10 cellular contexts compared by ENCODE assay signal in the genomic region with DNA sequence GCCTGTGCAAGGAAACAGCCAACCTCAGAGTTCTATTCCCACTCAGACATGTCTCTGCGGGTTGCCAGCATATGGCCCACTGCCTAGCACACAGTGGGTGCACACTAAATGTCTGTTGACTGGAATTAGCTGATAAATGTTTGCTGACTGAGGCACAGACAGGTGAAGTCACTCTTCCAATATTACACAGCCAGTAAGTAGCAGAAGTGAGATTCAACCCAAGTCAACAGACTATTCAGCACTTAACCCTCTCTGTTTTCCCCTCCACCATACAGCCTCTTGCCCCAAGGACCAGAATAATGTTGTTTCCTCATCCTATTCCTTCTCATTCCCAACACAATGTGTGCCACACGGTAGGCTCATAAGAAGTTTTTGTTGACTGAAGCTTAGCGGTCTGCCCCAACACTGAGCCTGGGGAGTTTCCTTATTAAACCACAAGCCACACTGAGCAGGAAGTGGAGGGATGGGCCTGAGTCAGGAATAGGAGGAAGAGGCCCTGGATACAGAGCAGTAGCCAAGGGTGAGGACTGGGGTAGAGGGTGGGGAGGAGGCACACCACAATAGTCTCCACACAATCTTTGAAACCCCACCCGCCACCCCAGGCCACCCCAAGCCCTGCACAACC. TPM values are rescaled to one million over a fixed set of nuclear protein-coding genes. Genes with fewer than 3 reads are reported as not detected.
DNase-seq lines count a peak whose midpoint lies in the region; ATAC-seq and TF ChIP-seq lines count a peak whose summit lies in the region.
"Had no signal": no experiment of that assay in that cellular context is flagged by ENCODE, and none has a peak within 500 bp of the region (broad histone marks: within the 10 kb centered on the region; RNA-seq: fewer than 3 reads in every experiment).

No MANE protein-coding gene starts in this region.

- H3K36me3 Mint-ChIP-seq in HFFc6 (ENCODE audit: low read depth): no peaks in the 10 kb centered on the region

- TF ChIP-seq CTCF in RWPE1 (conservative IDR thresholded peaks at IDR 0.05; ENCODE audit: low read depth) (no peak), HFFc6 (IDR thresholded peaks at IDR 0.05) (no peak)

- CTCF ChIA-PET in RWPE1 (lab: Yijun Ruan, JAX): interaction anchor here (0.8 kb wide), 1 partner anchor 127 kb away, joined by 3 read pairs; no protein-coding TSS in a partner anchor

- H3K27ac Mint-ChIP-seq in HFFc6: no peak overlapping the region

- ATAC-seq in esophagus mucosa (peak; percentile 94), GM21786 (IDR thresholded peaks at IDR 0.05; ENCODE audit: unreplicated experiment) (no peak)

- H3K36me3 ChIP-seq in SK-N-MC (ENCODE audit: insufficient read depth, low read length): no peaks in the 10 kb centered on the region

- H3K4me3 ChIP-seq in SK-N-MC: no peak overlapping the region

- H3K9me3 ChIP-seq in SK-N-MC (ENCODE audit: low read depth, low read length): no peaks in the 10 kb centered on the region

- H3K27ac ChIP-seq in SK-N-MC (no peak overlapping the region), RWPE1 (no peak overlapping the region)
- H3K27ac ChIP-seq: VCaP had no signal

- POLR2A ChIA-PET in RWPE1 (lab: Yijun Ruan, JAX; ENCODE audit: low non-redundant PET): no interaction called here

- H3K4me3 Mint-ChIP-seq in HFFc6: no peak overlapping the region

- H3K27me3 Mint-ChIP-seq in HFFc6 (ENCODE audit: insufficient read depth): peaks cover 22% of the 10 kb centered on the region

- 0 out of 2 replicates have a peak, but pooled peaks cover 4% of the 10 kb centered on the region for H3K4me1 Mint-ChIP-seq in HFFc6 (ENCODE audit: low read depth)

- DNase-seq in stimulated activated CD4-positive, alpha-beta T cell treated with anti-CD3 and anti-CD28 coated beads, Interleukin-15, amount 100 ng/mL, for 24 hours: peak; percentile 47
- DNase-seq in stimulated activated CD4-positive, alpha-beta T cell treated with anti-CD3 and anti-CD28 coated beads, Interleukin-2, amount 100 ng/mL, for 48 hours: no peak
- DNase-seq in SK-N-MC (ENCODE audit: low read depth, low spot score) (peak; percentile 14), ureter (ENCODE audit: low spot score) (peak; percentile 56), RWPE1 (ENCODE audit: low spot score) (no peak), HFFc6 (no peak)
- DNase-seq: Karpas-422 had no signal

- no peak overlapping the region for H3K9ac ChIP-seq in SK-N-MC (ENCODE audit: insufficient read length)

- no peaks in the 10 kb centered on the region for H3K9me3 Mint-ChIP-seq in HFFc6

RNA-seq across cellular contexts. Expression of a gene that starts 15.7 kb away (rescaled TPM):
- 3.8 TPM for total RNA-seq in esophagus mucosa
- 22.4 TPM for total RNA-seq in ureter
- total RNA-seq in HFFc6 (2021; fragmentation: NEBNext Ultra II Directional; extraction: Animal tissue kit (Norgen Biotek cat#: 25700)): not detected

RNA-seq across cellular contexts. Expression of a gene that starts 41.3 kb away (rescaled TPM):
- total RNA-seq in esophagus mucosa (29.9 TPM), ureter (1.9 TPM)
- not detected for total RNA-seq in HFFc6 (2021; fragmentation: NEBNext Ultra II Directional; extraction: Animal tissue kit (Norgen Biotek cat#: 25700))

Comparison
In these comparisons a context has a peak if more than half of its experiments do, and no peak if none do; other contexts are left out.
1. DNase-seq: peak in stimulated activated CD4-positive, alpha-beta T cell treated with anti-CD3 and anti-CD28 coated beads, Interleukin-15, amount 100 ng/mL, for 24 hours (single experiment), SK-N-MC (single experiment) and ureter (single experiment); none in stimulated activated CD4-positive, alpha-beta T cell treated with anti-CD3 and anti-CD28 coated beads, Interleukin-2, amount 100 ng/mL, for 48 hours (0 of 2), RWPE1 (single experiment) and HFFc6 (single experiment).
2. RNA of a gene that starts 41.3 kb away (total RNA-seq): 29.9 TPM in esophagus mucosa (single experiment); 1.9 TPM in ureter (single experiment) and not detected in HFFc6; every median in the first group is over 10 times any median in the second.